Comparison of ENCODE assay signal across 18 cellular contexts in the genomic region with DNA sequence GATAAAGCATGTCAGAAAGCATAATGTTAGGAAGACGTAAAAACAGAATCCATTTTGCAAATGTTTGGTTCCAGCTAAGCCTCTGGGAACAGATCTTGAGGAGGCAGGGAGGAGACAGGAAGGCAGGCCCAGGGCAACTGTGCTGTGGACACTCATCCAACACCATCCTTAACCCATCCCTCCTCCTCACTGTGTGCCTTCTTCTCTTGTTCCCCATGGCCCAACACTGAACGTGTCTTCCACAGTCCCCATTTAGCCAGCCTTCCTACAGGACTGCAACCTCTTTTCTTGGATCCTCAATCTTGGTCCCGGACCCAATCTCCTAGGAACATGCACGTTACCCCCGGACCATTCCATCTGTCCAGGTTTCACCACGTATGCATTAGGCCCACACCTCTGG. TPM values are rescaled to one million over a fixed set of nuclear protein-coding genes. Genes with fewer than 3 reads are reported as not detected.
DNase-seq lines count a peak whose midpoint lies in the region; ATAC-seq, FAIRE-seq and TF ChIP-seq lines count a peak whose summit lies in the region.
"Had no signal": no experiment of that assay in that cellular context is flagged by ENCODE, and none has a peak within 500 bp of the region (broad histone marks: within the 10 kb centered on the region; RNA-seq: fewer than 3 reads in every experiment).

No MANE protein-coding gene starts in this region.

- no peaks in the 10 kb centered on the region for H3K4me1 ChIP-seq in H1 (replicated peaks in 1 of 4; ENCODE audit: control insufficient read depth in 3 of 4, insufficient read depth in 4 of 4, low read length in 3 of 4)
- H3K4me1 ChIP-seq in trophoblast cell (ENCODE audit: control insufficient read depth in 1 of 2, insufficient read depth in 2 of 2, low read length in 2 of 2): no peaks in the 10 kb centered on the region
- H3K4me1 ChIP-seq: A549 had no signal

- H3K36me3 Mint-ChIP-seq in activated CD4-positive, alpha-beta T cell treated with anti-CD3 and anti-CD28 coated beads for 36 hours (ENCODE audit: low read depth): no peaks in the 10 kb centered on the region
- H3K36me3 Mint-ChIP-seq in T-helper 17 cell (ENCODE audit: low read depth): no peaks in the 10 kb centered on the region
- H3K36me3 Mint-ChIP-seq: CD14-positive monocyte; CD4-positive, alpha-beta memory T cell; IgD-negative memory B cell had no signal

- H3K4ac ChIP-seq in H1 (replicated peaks; ENCODE audit: insufficient read length, low read depth, low read length): no peak overlapping the region
- no peak overlapping the region for H3K4ac ChIP-seq in trophoblast cell (ENCODE audit: low read depth, low read length)

- no peak overlapping the region for H2BK15ac ChIP-seq in H1 (ENCODE audit: low read length)

- peaks cover 35% of the 10 kb centered on the region for H3K4me1 Mint-ChIP-seq in activated CD4-positive, alpha-beta T cell treated with anti-CD3 and anti-CD28 coated beads for 36 hours
- H3K4me1 Mint-ChIP-seq in T-helper 17 cell: peaks cover 5% of the 10 kb centered on the region
- H3K4me1 Mint-ChIP-seq: CD14-positive monocyte, IgD-negative memory B cell had no signal

- H3K9me3 ChIP-seq in T-helper 17 cell (ENCODE audit: control insufficient read depth, low read length, poor library complexity, severe bottlenecking): no peaks in the 10 kb centered on the region
- H3K9me3 ChIP-seq in H1 (ENCODE audit: insufficient read depth in 2 of 2, low read depth in 1 of 2, low read length in 1 of 2): no peaks in the 10 kb centered on the region
- no peaks in the 10 kb centered on the region for H3K9me3 ChIP-seq in trophoblast cell (ENCODE audit: insufficient read depth, low read depth, low read length)
- H3K9me3 ChIP-seq: A549, BLaER1 had no signal

- no peak for FAIRE-seq in H1 (lab: Jason Lieb, UNC)
- FAIRE-seq: H54, HepG2 had no signal

- H2BK20ac ChIP-seq in H1 (ENCODE audit: low read length): no peak overlapping the region

- H2AK5ac ChIP-seq in H1 (ENCODE audit: low read depth, low read length) (no peak overlapping the region), trophoblast cell (ENCODE audit: low read length) (no peak overlapping the region)

- no peak overlapping the region for H3K4me3 ChIP-seq in H1 (ENCODE audit: extremely low read depth in 1 of 4, insufficient read depth in 2 of 4, low read depth in 3 of 4, low read length in 4 of 4)
- H3K4me3 ChIP-seq in trophoblast cell (ENCODE audit: low read depth, low read length): peak overlapping the region; percentile 37
- H3K4me3 ChIP-seq: A549, BLaER1 had no signal

- no peak for ATAC-seq in activated CD4-positive, alpha-beta T cell treated with anti-CD3 and anti-CD28 coated beads for 36 hours
- ATAC-seq in T-helper 17 cell (no peak), HG03571 (IDR thresholded peaks at IDR 0.05; ENCODE audit: unreplicated experiment) (no peak), HG03442 (IDR thresholded peaks at IDR 0.05; ENCODE audit: unreplicated experiment) (no peak)
- ATAC-seq: A549, HepG2 had no signal

- H2BK5ac ChIP-seq in H1 (ENCODE audit: low read depth, low read length) (no peak overlapping the region), trophoblast cell (ENCODE audit: low read depth, low read length, poor library complexity) (no peak overlapping the region)

- no peak for TF ChIP-seq POLR2A in H1 (IDR thresholded peaks at IDR 0.05; ENCODE audit: control extremely low read depth in 1 of 2, low read depth in 2 of 2, low read length in 2 of 2)

- no peak overlapping the region for H3K56ac ChIP-seq in H1 (replicated peaks; ENCODE audit: insufficient read length, low read depth, low read length)

- H3K23me2 ChIP-seq in H1 (ENCODE audit: low read depth, low read length): no peaks in the 10 kb centered on the region

- peak overlapping the region; percentile 17 for H3K27ac Mint-ChIP-seq in activated CD4-positive, alpha-beta T cell treated with anti-CD3 and anti-CD28 coated beads for 36 hours
- H3K27ac Mint-ChIP-seq in T-helper 17 cell: peak overlapping the region; percentile 6
- H3K27ac Mint-ChIP-seq: CD14-positive monocyte, IgD-negative memory B cell had no signal

- no peaks in the 10 kb centered on the region for H3K36me3 ChIP-seq in H1 (ENCODE audit: control insufficient read depth in 2 of 4, insufficient read depth in 4 of 4, low read length in 3 of 4)
- H3K36me3 ChIP-seq in trophoblast cell (ENCODE audit: control insufficient read depth in 1 of 2, insufficient read depth in 2 of 2, low read length in 2 of 2): no peaks in the 10 kb centered on the region
- H3K36me3 ChIP-seq: BLaER1 had no signal

- no peaks in the 10 kb centered on the region for H3K9me3 Mint-ChIP-seq in activated CD4-positive, alpha-beta T cell treated with anti-CD3 and anti-CD28 coated beads for 36 hours (ENCODE audit: low read depth)
- H3K9me3 Mint-ChIP-seq: IgD-negative memory B cell had no signal

- H3K4me2 ChIP-seq in H1 (ENCODE audit: insufficient read depth in 1 of 2, low read depth in 2 of 2, low read length in 2 of 2) (no peak overlapping the region), trophoblast cell (ENCODE audit: low read length) (no peak overlapping the region)
- H3K4me2 ChIP-seq: A549, BLaER1 had no signal

- H3K27ac ChIP-seq in H1 (ENCODE audit: low read depth, low read length): no peak overlapping the region
- H3K27ac ChIP-seq in trophoblast cell (ENCODE audit: low read depth, low read length): no peak overlapping the region
- H3K27ac ChIP-seq: 22Rv1, A549, BLaER1 had no signal

- H3K27me3 Mint-ChIP-seq in activated CD4-positive, alpha-beta T cell treated with anti-CD3 and anti-CD28 coated beads for 36 hours: peaks cover 3% of the 10 kb centered on the region
- H3K27me3 Mint-ChIP-seq in T-helper 17 cell: peaks cover 11% of the 10 kb centered on the region
- H3K27me3 Mint-ChIP-seq: IgD-negative memory B cell had no signal

- H4K12ac ChIP-seq in trophoblast cell (ENCODE audit: low read depth, low read length): no peak overlapping the region

- H2AFZ ChIP-seq in H1 (ENCODE audit: low read length): peak overlapping the region; percentile 55; the same call in 1 of the 2 replicates
- no peak overlapping the region for H2AFZ ChIP-seq in trophoblast cell (ENCODE audit: insufficient read depth, low read length, poor library complexity)

- WGBS in H1 (ENCODE audit: extremely low coverage in 1 of 2, insufficient coverage in 1 of 2, insufficient read length in 1 of 2, insufficient replicate concordance in 2 of 2, low coverage in 1 of 2, low lambda C conversion rate in 2 of 2, missing lambda C conversion rate in 1 of 2), 2 experiments: 95% methylated on average over 6 of the region's 6 CpGs; no CpG with 5 or more reads in 1 of the 2 experiments
- WGBS in trophoblast cell (ENCODE audit: extremely low coverage, insufficient coverage, insufficient read length): no CpG with 5 or more reads among the region's 6 CpGs

- no peak for DNase-seq in activated CD4-positive, alpha-beta T cell treated with anti-CD3 and anti-CD28 coated beads for 36 hours
- DNase-seq in activated CD4-positive, alpha-beta T cell treated with anti-CD3 and anti-CD28 coated beads for 4 hours: no peak
- DNase-seq in T-helper 17 cell: no peak
- DNase-seq in H1 (ENCODE audit: low read depth in 1 of 2, low spot score in 2 of 2): no peak
- DNase-seq in trophoblast cell: no peak
- no peak for DNase-seq in AG20443 (ENCODE audit: low spot score)
- DNase-seq: CD4-positive, alpha-beta memory T cell; GF-D8; HCEC 1CT had no signal

- no peak for TF ChIP-seq RAD21 in H1 (IDR thresholded peaks at IDR 0.05 in 1 of 2, conservative IDR thresholded peaks at IDR 0.05 in 1 of 2; ENCODE audit: low read depth in 2 of 2, low read length in 2 of 2)

- H4K8ac ChIP-seq in H1 (ENCODE audit: extremely low read depth, insufficient read depth, low read length): no peak overlapping the region
- no peak overlapping the region for H4K8ac ChIP-seq in trophoblast cell (ENCODE audit: low read depth, low read length)

- no peak overlapping the region for H4K5ac ChIP-seq in H1 (ENCODE audit: insufficient read length, low read depth, low read length)

- H3K18ac ChIP-seq in H1 (ENCODE audit: extremely low read depth, low read length) (no peak overlapping the region), trophoblast cell (ENCODE audit: low read length) (no peak overlapping the region)

- no peak overlapping the region for H4K91ac ChIP-seq in H1 (replicated peaks; ENCODE audit: insufficient read length, low read length)
- no peak overlapping the region for H4K91ac ChIP-seq in trophoblast cell (ENCODE audit: low read depth, low read length)

- intact Hi-C loops in activated CD4-positive, alpha-beta T cell treated with anti-CD3 and anti-CD28 coated beads for 36 hours (cut with DNase I, micrococcal nuclease): loop anchor here (2.0 to 10.0 kb wide), 3 partner anchors 32 to 275 kb away; a partner anchor contains a TSS

- H2BK12ac ChIP-seq in H1 (ENCODE audit: low read depth, low read length) (no peak overlapping the region), trophoblast cell (ENCODE audit: low read length) (no peak overlapping the region)

- no peak overlapping the region for H3K9ac ChIP-seq in H1 (replicated peaks in 1 of 4; ENCODE audit: extremely low read depth in 1 of 4, low read depth in 3 of 4, low read length in 3 of 4)
- H3K9ac ChIP-seq in trophoblast cell (ENCODE audit: low read length): no peak overlapping the region
- H3K9ac ChIP-seq: BLaER1 had no signal

- H2BK120ac ChIP-seq in H1 (replicated peaks; ENCODE audit: low read depth, low read length): no peak overlapping the region
- no peak overlapping the region for H2BK120ac ChIP-seq in trophoblast cell (ENCODE audit: insufficient read depth, low read length, poor library complexity)

- H3K23ac ChIP-seq in H1 (ENCODE audit: insufficient read length): no peak overlapping the region
- no peak overlapping the region for H3K23ac ChIP-seq in trophoblast cell (ENCODE audit: low read length)

- H3K4me3 Mint-ChIP-seq in activated CD4-positive, alpha-beta T cell treated with anti-CD3 and anti-CD28 coated beads for 36 hours: no peak overlapping the region
- H3K4me3 Mint-ChIP-seq in T-helper 17 cell: no peak overlapping the region
- H3K4me3 Mint-ChIP-seq: CD14-positive monocyte; CD4-positive, alpha-beta memory T cell; IgD-negative memory B cell had no signal

- TF ChIP-seq CTCF in H1 (IDR thresholded peaks at IDR 0.05; ENCODE audit: control extremely low read depth in 1 of 3, insufficient read depth in 1 of 3, low read depth in 1 of 3, low read length in 3 of 3): no peak

- no peaks in the 10 kb centered on the region for H3K79me2 ChIP-seq in H1 (ENCODE audit: control insufficient read depth in 1 of 2, insufficient read depth in 2 of 2, low read length in 2 of 2)
- no peaks in the 10 kb centered on the region for H3K79me2 ChIP-seq in trophoblast cell (ENCODE audit: control insufficient read depth, insufficient read depth, low read length, poor library complexity)

- CTCF ChIA-PET in activated CD4-positive, alpha-beta T cell treated with anti-CD3 and anti-CD28 coated beads for 36 hours (lab: Charles Lee): interaction anchor here (1.7 kb wide), 1 partner anchor 24 kb away, joined by 4 read pairs; no protein-coding TSS in a partner anchor
- CTCF ChIA-PET in H1 (lab: Charles Lee; ENCODE audit: partially characterized antibody): no interaction called here

- no peak for TF ChIP-seq EP300 in H1 (IDR thresholded peaks at IDR 0.05; ENCODE audit: borderline replicate concordance in 1 of 2, low read depth in 2 of 2, low read length in 2 of 2)

- POLR2A ChIA-PET in activated CD4-positive, alpha-beta T cell treated with anti-CD3 and anti-CD28 coated beads for 36 hours (lab: Charles Lee): no interaction called here
- POLR2A ChIA-PET in H1 (lab: Charles Lee; ENCODE audit: partially characterized antibody): interaction anchor here (2.0 kb wide), 1 partner anchor 15 kb away, joined by 4 read pairs; a partner anchor contains a TSS

- H3K79me1 ChIP-seq in H1 (ENCODE audit: low read depth, low read length) (no peaks in the 10 kb centered on the region), trophoblast cell (ENCODE audit: low read length) (no peaks in the 10 kb centered on the region)

- H3K14ac ChIP-seq in H1 (ENCODE audit: insufficient read length) (no peak overlapping the region), trophoblast cell (ENCODE audit: low read length) (no peak overlapping the region)

- H3K27me3 ChIP-seq in H1 (replicated peaks in 1 of 4; ENCODE audit: control insufficient read depth in 3 of 4, extremely low read depth in 1 of 4, insufficient read depth in 3 of 4, low read length in 3 of 4) (peaks cover 0 to 1% (median 0%) of the 10 kb centered on the region in 4 experiments; a peak in 1 of 7 replicates), trophoblast cell (ENCODE audit: insufficient read depth, low read length) (no peaks in the 10 kb centered on the region)
- H3K27me3 ChIP-seq: BLaER1 had no signal

- H4K20me1 ChIP-seq in H1 (replicated peaks in 1 of 2; ENCODE audit: control insufficient read depth in 1 of 2, insufficient read depth in 2 of 2, low read length in 2 of 2): no peaks in the 10 kb centered on the region
- H4K20me1 ChIP-seq: BLaER1 had no signal

RNA-seq across cellular contexts. Expression of a gene that starts 15.4 kb away (rescaled TPM):
- under 1 TPM; 0.19 to 0.37 TPM for total RNA-seq in activated CD4-positive, alpha-beta T cell treated with anti-CD3 and anti-CD28 coated beads for 36 hours
- total RNA-seq in T-helper 17 cell: 1 to 10 TPM; 1.3 to 1.6 TPM
- total RNA-seq in H1 (2021; fragmentation: NEBNext Ultra II Directional; extraction: Animal tissue kit (Norgen Biotek cat#: 25700)): 0.40 and 0.73 TPM in 2 replicates
- polyA plus RNA-seq in H1 (2011; rRNA removed): 0.12 and 0.41 TPM in 2 replicates
- 0.22 TPM for polyA plus RNA-seq in H1 (2011; cell fraction: cytosol; rRNA removed)
- polyA plus RNA-seq in H1 (2011; cell fraction: nucleus; rRNA removed): 0.36 TPM
- 0.10 to 0.34 TPM (median 0.19 TPM) in 3 of 4 replicates, not detected in the other for polyA plus RNA-seq in H1 (2012, experiment 1 of 2)
- polyA plus RNA-seq in H1 (2012, experiment 2 of 2): 0.24 TPM
- 0.49 TPM for polyA plus RNA-seq in H1 (2013, experiment 1 of 2)
- 0.53 TPM for polyA plus RNA-seq in H1 (2013, experiment 2 of 2)
- polyA minus RNA-seq in H1 (2011; rRNA and poly(A)+ RNA removed): 0.16 TPM in 1 of 2 replicates, not detected in the other
- not detected for polyA minus RNA-seq in H1 (2011; cell fraction: cytosol; rRNA and poly(A)+ RNA removed)
- 1.6 TPM for polyA minus RNA-seq in H1 (2011; cell fraction: nucleus; rRNA and poly(A)+ RNA removed)
- polyA plus RNA-seq in trophoblast cell (2013): 0.74 and 0.90 TPM in 2 replicates
- total RNA-seq: CD4-positive, alpha-beta memory T cell; HepG2 had no signal
- polyA plus RNA-seq: CD14-positive monocyte; CD4-positive, alpha-beta memory T cell; HepG2; IgD-negative memory B cell had no signal
